In genomic region chr17:16504974-16505373, GRCh38 we compare ENCODE assay signal across 2 cellular contexts.
TF ChIP-seq lines count a peak whose summit lies in the region.

No MANE protein-coding gene starts in this region.

TF ChIP-seq in liver, 16 proteins besides CTCF, POLR2A, EP300 and RAD21:
- TF ChIP-seq HNF4G (IDR thresholded peaks at IDR 0.05) (no peak), HNF4A (conservative IDR thresholded peaks at IDR 0.05) (peak; percentile 5 to 36), YY1 (IDR thresholded peaks at IDR 0.05) (no peak)

TF ChIP-seq in HepG2, 621 proteins besides CTCF, POLR2A, EP300 and RAD21 (continued from another document):
- no peak for TF ChIP-seq ZNF205 (CRISPR knock-in tag; IDR thresholded peaks at IDR 0.05)
- no peak for TF ChIP-seq FOXJ3 (CRISPR knock-in tag; IDR thresholded peaks at IDR 0.05; ENCODE audit: borderline replicate concordance)
- no peak for TF ChIP-seq ZBTB21 (CRISPR knock-in tag; IDR thresholded peaks at IDR 0.05)
- no peak for TF ChIP-seq ZNF609 (CRISPR knock-in tag; IDR thresholded peaks at IDR 0.05; ENCODE audit: borderline replicate concordance)
- TF ChIP-seq GRHL1 (CRISPR knock-in tag; conservative IDR thresholded peaks at IDR 0.05), result no peak
- no peak for TF ChIP-seq FOXC1 (CRISPR knock-in tag; IDR thresholded peaks at IDR 0.05; ENCODE audit: borderline replicate concordance)
- no peak for TF ChIP-seq PITX1 (CRISPR knock-in tag; IDR thresholded peaks at IDR 0.05)
- no peak for TF ChIP-seq KLF12 (CRISPR knock-in tag; IDR thresholded peaks at IDR 0.05; ENCODE audit: borderline replicate concordance)
TF ChIP-seq in HepG2: peak in this region for 0.
